10 cellular contexts compared by ENCODE assay signal in genomic region chr6:140105857-140106256, GRCh38.
DNase-seq lines count a peak whose midpoint lies in the region; ATAC-seq and TF ChIP-seq lines count a peak whose summit lies in the region.
"Had no signal": no experiment of that assay in that cellular context is flagged by ENCODE, and none has a peak within 500 bp of the region (broad histone marks: within the 10 kb centered on the region; RNA-seq: fewer than 3 reads in every experiment).

No MANE protein-coding gene starts in this region.

- ATAC-seq in thoracic aorta (ENCODE audit: insufficient number of reproducible peaks, low FRiP score, low read depth): no peak
- no peak for ATAC-seq in upper lobe of right lung
- ATAC-seq in HG02884 (IDR thresholded peaks at IDR 0.05; ENCODE audit: unreplicated experiment): no peak
- ATAC-seq: activated CD8-positive, alpha-beta T cell treated with anti-CD3 and anti-CD28 coated beads, Interleukin-2, amount 10 ng/mL, durations not matched to agents 7 days and 5 days had no signal

- intact Hi-C loops in upper lobe of right lung (cut with DNase I): no loop called here

- peak overlapping the region; percentile 46 for H3K27ac ChIP-seq in thoracic aorta
- H3K27ac ChIP-seq in upper lobe of right lung: no peak overlapping the region

- H3K36me3 ChIP-seq in thoracic aorta: no peaks in the 10 kb centered on the region
- no peaks in the 10 kb centered on the region for H3K36me3 ChIP-seq in upper lobe of right lung

- no peaks in the 10 kb centered on the region for H3K9me3 ChIP-seq in thoracic aorta
- H3K9me3 ChIP-seq in upper lobe of right lung: no peaks in the 10 kb centered on the region

- peaks cover 6 to 25% of the 10 kb centered on the region in 2 donors for H3K4me1 ChIP-seq in thoracic aorta (ENCODE audit: control insufficient read depth in 1 of 2, low read depth in 2 of 2)
- no peaks in the 10 kb centered on the region for H3K4me1 ChIP-seq in upper lobe of right lung

- DNase-seq in SKM-1 treated with dmso at 0.1 percent for 144 hours (lab: John Stamatoyannopoulos, UW; ENCODE audit: unreplicated experiment) (peak; percentile 3), SKM-1 (lab: John Stamatoyannopoulos, UW; ENCODE audit: unreplicated experiment) (no peak), RPMI8226 (peak; percentile 33), foreskin fibroblast (peak in 1 of 2 donors; percentile 16), thoracic aorta (ENCODE audit: low spot score) (no peak), upper lobe of right lung (no peak), NCI-H1694 treated with DMSO at 0.1 percent for 48 hours (lab: John Stamatoyannopoulos, UW) (no peak)
- DNase-seq: activated CD8-positive, alpha-beta T cell treated with anti-CD3 and anti-CD28 coated beads, Interleukin-2, amount 10 ng/mL, durations not matched to agents 7 days and 5 days; hypothalamus had no signal

- TF ChIP-seq CTCF in foreskin fibroblast (IDR thresholded peaks at IDR 0.05; ENCODE audit: low read depth, low read length) (peak; percentile 7), thoracic aorta (IDR thresholded peaks at IDR 0.05) (peak; percentile 32), upper lobe of right lung (IDR thresholded peaks at IDR 0.05) (no peak)

- H3K27me3 ChIP-seq in thoracic aorta (replicated peaks; ENCODE audit: insufficient read depth) (no peaks in the 10 kb centered on the region), upper lobe of right lung (no peaks in the 10 kb centered on the region)

- no peak overlapping the region for H3K4me3 ChIP-seq in foreskin fibroblast (ENCODE audit: low read depth in 1 of 2, low read length in 2 of 2)
- H3K4me3 ChIP-seq in thoracic aorta: no peak overlapping the region
- H3K4me3 ChIP-seq in upper lobe of right lung: no peak overlapping the region

Comparison
In these comparisons a context has a peak if more than half of its experiments do, and no peak if none do; other contexts are left out.
1. DNase-seq: peak in SKM-1 treated with dmso at 0.1 percent for 144 hours (single experiment) and RPMI8226 (single experiment); none in SKM-1 (single experiment), thoracic aorta (single experiment), upper lobe of right lung (single experiment) and NCI-H1694 treated with DMSO at 0.1 percent for 48 hours (single experiment).